Comparison of ENCODE assay signal across 17 cellular contexts in the genomic region with DNA sequence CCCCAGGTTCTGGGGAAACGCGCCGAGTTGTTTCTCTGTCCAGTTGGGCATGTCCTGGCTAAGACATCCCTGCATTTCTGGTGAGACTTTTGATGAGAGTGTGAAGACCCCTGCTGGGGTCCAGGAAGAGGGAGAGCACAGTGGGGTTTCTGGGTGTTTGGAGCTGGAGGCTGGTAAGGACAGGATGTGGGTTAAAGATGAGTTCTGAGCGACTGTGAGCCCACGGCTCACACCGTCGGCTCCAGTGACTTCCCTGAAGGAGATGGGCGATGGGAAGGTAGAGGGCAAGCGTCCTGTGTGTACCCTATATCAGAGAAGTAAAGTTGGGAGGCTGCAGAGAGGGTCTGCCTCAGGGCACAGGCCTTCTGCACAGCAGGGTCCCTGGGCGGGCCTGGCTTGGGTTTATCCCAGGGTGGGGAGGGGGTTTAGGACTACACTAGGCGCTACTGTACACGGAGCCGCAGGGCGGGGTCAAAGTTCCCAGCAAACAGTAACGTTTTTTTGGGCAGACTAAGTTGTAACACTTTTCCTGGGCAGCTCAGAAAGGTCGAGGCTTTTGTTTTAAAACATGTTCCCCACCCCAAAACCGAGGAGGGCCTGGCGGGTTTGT. TPM values are rescaled to one million over a fixed set of nuclear protein-coding genes. Genes with fewer than 3 reads are reported as not detected.
DNase-seq lines count a peak whose midpoint lies in the region; ATAC-seq and TF ChIP-seq lines count a peak whose summit lies in the region.
"Had no signal": no experiment of that assay in that cellular context is flagged by ENCODE, and none has a peak within 500 bp of the region (broad histone marks: within the 10 kb centered on the region; RNA-seq: fewer than 3 reads in every experiment).

No MANE protein-coding gene starts in this region.

- no peak for DNase-seq in AG10803 (ENCODE audit: low read depth)
- no peak for DNase-seq in glutamatergic neuron
- no peak for DNase-seq in osteocyte (ENCODE audit: extremely low spot score, unreplicated experiment)
- no peak for DNase-seq in RPMI8226
- DNase-seq in AG08396 (ENCODE audit: low spot score): no peak
- no peak for DNase-seq in AG08395 (ENCODE audit: low spot score)
- DNase-seq: body of pancreas, DMS79 treated with DMSO at 0.1 percent for 48 hours, heart left ventricle, NCI-H1048, NCI-H345, OCI-M1 had no signal

- H3K9ac ChIP-seq in HUES64 (ENCODE audit: low read depth, low read length): no peak overlapping the region

- H3K4me1 Mint-ChIP-seq in glutamatergic neuron (ENCODE audit: low read depth, unreplicated experiment) (peaks cover 16% of the 10 kb centered on the region), osteocyte (ENCODE audit: unreplicated experiment) (peaks cover 34% of the 10 kb centered on the region)

- H3K4me1 ChIP-seq in HUES64 (ENCODE audit: insufficient read depth, low read length): peaks cover 23% of the 10 kb centered on the region

- H3K36me3 Mint-ChIP-seq in glutamatergic neuron (ENCODE audit: unreplicated experiment) (no peaks in the 10 kb centered on the region), osteocyte (ENCODE audit: unreplicated experiment) (peaks cover 2% of the 10 kb centered on the region)

- TF ChIP-seq CTCF in AG10803 (conservative IDR thresholded peaks at IDR 0.05; ENCODE audit: low read length) (no peak), glutamatergic neuron (IDR thresholded peaks at IDR 0.05; ENCODE audit: partially characterized antibody, unreplicated experiment) (no peak), osteocyte (IDR thresholded peaks at IDR 0.05) (no peak)

- peaks cover 42% of the 10 kb centered on the region for H3K27me3 Mint-ChIP-seq in glutamatergic neuron (ENCODE audit: unreplicated experiment)
- H3K27me3 Mint-ChIP-seq in osteocyte (ENCODE audit: unreplicated experiment): peaks cover 77% of the 10 kb centered on the region

- H3K9me3 Mint-ChIP-seq in glutamatergic neuron (ENCODE audit: unreplicated experiment): peaks cover 14% of the 10 kb centered on the region
- H3K9me3 Mint-ChIP-seq in osteocyte (ENCODE audit: unreplicated experiment): no peaks in the 10 kb centered on the region

- H3K9me3 ChIP-seq in HUES64 (ENCODE audit: insufficient read depth, low read depth, low read length): no peaks in the 10 kb centered on the region
- H3K9me3 ChIP-seq: body of pancreas, heart left ventricle, pancreas, tibial nerve had no signal

- no peak for ATAC-seq in GM18502 (IDR thresholded peaks at IDR 0.05; ENCODE audit: poor library complexity, unreplicated experiment)
- ATAC-seq: heart left ventricle had no signal

- H3K27me3 ChIP-seq in HUES64 (ENCODE audit: insufficient read depth, low read length): peaks cover 100% of the 10 kb centered on the region

- no peak overlapping the region for H3K27ac ChIP-seq in HUES64 (ENCODE audit: low read depth, low read length)
- H3K27ac ChIP-seq: body of pancreas, heart left ventricle, pancreas, tibial nerve had no signal

- no peak overlapping the region for H3K27ac Mint-ChIP-seq in glutamatergic neuron (ENCODE audit: unreplicated experiment)
- H3K27ac Mint-ChIP-seq in osteocyte (ENCODE audit: unreplicated experiment): peak overlapping the region; percentile 70

- H3K4me3 ChIP-seq in AG10803 (ENCODE audit: low read length) (peak overlapping the region; percentile 96), HUES64 (ENCODE audit: low read length) (peak overlapping the region; percentile 48; the same call in 1 of the 2 replicates)
- H3K4me3 ChIP-seq: lung had no signal

- 2% methylated on average over 18 of the region's 18 CpGs for WGBS in HUES64

- no peaks in the 10 kb centered on the region for H3K36me3 ChIP-seq in HUES64 (ENCODE audit: insufficient read depth, low read length)
- H3K36me3 ChIP-seq: heart left ventricle, pancreas, tibial nerve had no signal

- H3K4me3 Mint-ChIP-seq in glutamatergic neuron (ENCODE audit: unreplicated experiment) (peak overlapping the region; percentile 65), osteocyte (ENCODE audit: unreplicated experiment) (peak overlapping the region; percentile 59)

RNA-seq across cellular contexts. Expression of gene EMX2, which starts 3.6 kb away (rescaled TPM):
- polyA plus RNA-seq in HUES64 (2013, experiment 1 of 2): 0.25 TPM
- polyA plus RNA-seq in HUES64 (2013, experiment 2 of 2): 0.76 TPM
- 0.47 TPM for total RNA-seq in glutamatergic neuron (ENCODE audit: unreplicated experiment)
- 3.0 TPM in 2 replicates for total RNA-seq in osteocyte
- total RNA-seq: body of pancreas had no signal
- polyA plus RNA-seq: lung had no signal
